ENCODE assay signal across 12 cellular contexts in genomic region chr4:25884040-25884788, GRCh38.
DNase-seq lines count a peak whose midpoint lies in the region; ATAC-seq and TF ChIP-seq lines count a peak whose summit lies in the region.
"Had no signal": no experiment of that assay in that cellular context is flagged by ENCODE, and none has a peak within 500 bp of the region (broad histone marks: within the 10 kb centered on the region; RNA-seq: fewer than 3 reads in every experiment).

No MANE protein-coding gene starts in this region.

- no peak for TF ChIP-seq CTCF in AG10803 (conservative IDR thresholded peaks at IDR 0.05; ENCODE audit: low read length)

- ATAC-seq in GM21619 (IDR thresholded peaks at IDR 0.05; ENCODE audit: unreplicated experiment): peak; percentile 50
- ATAC-seq: left ventricle myocardium superior had no signal

- H3K4me3 ChIP-seq in AG10803 (ENCODE audit: low read length): no peak overlapping the region
- H3K4me3 ChIP-seq: coronary artery had no signal

- DNase-seq in AG10803 (ENCODE audit: low read depth) (peak; percentile 61), NOMO-1 treated with dmso at 0.1 percent for 144 hours (lab: John Stamatoyannopoulos, UW; ENCODE audit: unreplicated experiment) (peak; percentile 19), foreskin melanocyte (peak; percentile 42), NCI-H2029 treated with DMSO at 0.1 percent for 48 hours (lab: John Stamatoyannopoulos, UW) (no peak), GF-D8 (lab: John Stamatoyannopoulos, UW) (no peak)
- DNase-seq in NK-92 treated with Interleukin-12 subunit alpha and Interleukin-12 subunit beta, amount 100 ng/mL, for 24 hours (lab: John Stamatoyannopoulos, UW): no peak
- DNase-seq in activated CD4-positive, alpha-beta T cell treated with anti-CD3 and anti-CD28 coated beads, Interleukin-2, amount 50 U/mL, for 1 hour: no peak
- DNase-seq: activated CD4-positive, alpha-beta memory T cell treated with anti-CD3 and anti-CD28 coated beads for 36 hours; left ventricle myocardium superior; NCI-H774 had no signal

Comparison
In these comparisons a context has a peak if more than half of its experiments do, and no peak if none do; other contexts are left out.
1. DNase-seq: peak in AG10803 (single experiment), NOMO-1 treated with dmso at 0.1 percent for 144 hours (single experiment) and foreskin melanocyte (single experiment); none in NCI-H2029 treated with DMSO at 0.1 percent for 48 hours (single experiment), NK-92 treated with Interleukin-12 subunit alpha and Interleukin-12 subunit beta, amount 100 ng/mL, for 24 hours (single experiment), GF-D8 (single experiment) and activated CD4-positive, alpha-beta T cell treated with anti-CD3 and anti-CD28 coated beads, Interleukin-2, amount 50 U/mL, for 1 hour (single experiment).